In genomic region chr7:66116680-66117079, GRCh38 we compare ENCODE assay signal across 8 cellular contexts. TPM values are rescaled to one million over a fixed set of nuclear protein-coding genes. Genes with fewer than 3 reads are reported as not detected.
DNase-seq lines count a peak whose midpoint lies in the region; ATAC-seq and TF ChIP-seq lines count a peak whose summit lies in the region.
"Not testable (repeated sequence)": the region's sequence is repeated elsewhere in the genome, so short reads cannot be mapped to it uniquely, and the experiment has no call there.

No MANE protein-coding gene starts in this region.

- peak overlapping the region; percentile 45 for H3K4me3 ChIP-seq in CD4-positive, CD25-positive, alpha-beta regulatory T cell (ENCODE audit: low read depth, low read length)
- peak overlapping the region; percentile 77 for H3K4me3 ChIP-seq in HFF-Myc (replicated peaks; ENCODE audit: low read depth, low read length)
- H3K4me3 ChIP-seq in SU-DHL-6 (ENCODE audit: insufficient read depth, low read length, poor library complexity, severe bottlenecking); hepatocyte: not testable (repeated sequence)

- not testable (repeated sequence) for H3K9ac ChIP-seq in SU-DHL-6 (ENCODE audit: low read length)

- 96% methylated on average over 10 of the region's 10 CpGs for WGBS in hepatocyte (ENCODE audit: low lambda C conversion rate, missing lambda C conversion rate)

- H3K27ac ChIP-seq in CD4-positive, CD25-positive, alpha-beta regulatory T cell (ENCODE audit: insufficient read depth, low read length, poor library complexity, severe bottlenecking); SU-DHL-6 (ENCODE audit: low read depth, low read length); hepatocyte: not testable (repeated sequence)

- peak overlapping the region; percentile 61 to 99 (median 86) for H3K4me3 Mint-ChIP-seq in CD4-positive, CD25-positive, alpha-beta regulatory T cell
- H3K4me3 Mint-ChIP-seq in activated CD8-positive, alpha-beta T cell treated with anti-CD3 and anti-CD28 coated beads, Interleukin-2, amount 10 ng/mL, durations not matched to agents 7 days and 5 days, result peak overlapping the region; percentile 39
- peak overlapping the region; percentile 40 for H3K4me3 Mint-ChIP-seq in activated naive CD8-positive, alpha-beta T cell treated with anti-CD3 and anti-CD28 coated beads, Interleukin-2, amount 10 ng/mL, durations not matched to agents 7 days and 5 days
- peak overlapping the region; percentile 94 for H3K4me3 Mint-ChIP-seq in nephron progenitor cell
- H3K4me3 Mint-ChIP-seq in stimulated activated naive CD8-positive, alpha-beta T cell treated with anti-CD3 and anti-CD28 coated beads, Interleukin-15, amount 100 ng/mL, for 72 hours, result peak overlapping the region; percentile 65 to 94

- H3K36me3 Mint-ChIP-seq in CD4-positive, CD25-positive, alpha-beta regulatory T cell, result not testable (repeated sequence)
- H3K36me3 Mint-ChIP-seq in activated CD8-positive, alpha-beta T cell treated with anti-CD3 and anti-CD28 coated beads, Interleukin-2, amount 10 ng/mL, durations not matched to agents 7 days and 5 days (ENCODE audit: low read depth), result peaks cover 27% of the 10 kb centered on the region
- peaks cover 12% of the 10 kb centered on the region for H3K36me3 Mint-ChIP-seq in activated naive CD8-positive, alpha-beta T cell treated with anti-CD3 and anti-CD28 coated beads, Interleukin-2, amount 10 ng/mL, durations not matched to agents 7 days and 5 days
- peaks cover 24% of the 10 kb centered on the region for H3K36me3 Mint-ChIP-seq in nephron progenitor cell (ENCODE audit: low read depth)

- H3K27me3 ChIP-seq in CD4-positive, CD25-positive, alpha-beta regulatory T cell (ENCODE audit: control insufficient read depth, insufficient read depth, low read length); SU-DHL-6 (ENCODE audit: low read length); hepatocyte: not testable (repeated sequence)

- CTCF ChIA-PET in activated CD8-positive, alpha-beta T cell treated with anti-CD3 and anti-CD28 coated beads, Interleukin-2, amount 10 ng/mL, durations not matched to agents 7 days and 5 days (lab: Charles Lee), result interaction anchor here (2.9 kb wide), 1 partner anchor 8 kb away, joined by 9 read pairs; no protein-coding TSS in a partner anchor

- H3K9me3 ChIP-seq in CD4-positive, CD25-positive, alpha-beta regulatory T cell (ENCODE audit: control insufficient read depth in 2 of 2, low read length in 2 of 2); SU-DHL-6 (ENCODE audit: insufficient read depth, low read length); hepatocyte (ENCODE audit: low read depth): not testable (repeated sequence)

- not testable (repeated sequence) for H3K27me3 Mint-ChIP-seq in CD4-positive, CD25-positive, alpha-beta regulatory T cell; activated CD8-positive, alpha-beta T cell treated with anti-CD3 and anti-CD28 coated beads, Interleukin-2, amount 10 ng/mL, durations not matched to agents 7 days and 5 days (ENCODE audit: low read depth); activated naive CD8-positive, alpha-beta T cell treated with anti-CD3 and anti-CD28 coated beads, Interleukin-2, amount 10 ng/mL, durations not matched to agents 7 days and 5 days; nephron progenitor cell (ENCODE audit: low read depth, poor library complexity); stimulated activated naive CD8-positive, alpha-beta T cell treated with anti-CD3 and anti-CD28 coated beads, Interleukin-15, amount 100 ng/mL, for 72 hours

- H4K20me1 ChIP-seq in SU-DHL-6 (ENCODE audit: low read depth, low read length) (peaks cover 30% of the 10 kb centered on the region; the same call in 1 of the 2 replicates), hepatocyte (ENCODE audit: insufficient read depth, poor library complexity, severe bottlenecking) (peaks cover 21% of the 10 kb centered on the region)

- not testable (repeated sequence) for H3K9me3 Mint-ChIP-seq in CD4-positive, CD25-positive, alpha-beta regulatory T cell; activated CD8-positive, alpha-beta T cell treated with anti-CD3 and anti-CD28 coated beads, Interleukin-2, amount 10 ng/mL, durations not matched to agents 7 days and 5 days (ENCODE audit: insufficient read depth); activated naive CD8-positive, alpha-beta T cell treated with anti-CD3 and anti-CD28 coated beads, Interleukin-2, amount 10 ng/mL, durations not matched to agents 7 days and 5 days; nephron progenitor cell; stimulated activated naive CD8-positive, alpha-beta T cell treated with anti-CD3 and anti-CD28 coated beads, Interleukin-15, amount 100 ng/mL, for 72 hours

- H3K4me2 ChIP-seq in SU-DHL-6 (ENCODE audit: low read depth, low read length, poor library complexity, severe bottlenecking) (peak overlapping the region; percentile 83), hepatocyte (peak overlapping the region; percentile 80)

- H3K36me3 ChIP-seq in CD4-positive, CD25-positive, alpha-beta regulatory T cell (ENCODE audit: control insufficient read depth, insufficient read depth, low read length); hepatocyte (replicated peaks; ENCODE audit: insufficient read depth, low read depth): not testable (repeated sequence)
- peaks cover 12% of the 10 kb centered on the region; the same call in 1 of the 2 replicates for H3K36me3 ChIP-seq in SU-DHL-6 (ENCODE audit: low read length)

- not testable (repeated sequence) for ATAC-seq in CD4-positive, CD25-positive, alpha-beta regulatory T cell (ENCODE audit: low read depth in 2 of 2); activated CD8-positive, alpha-beta T cell treated with anti-CD3 and anti-CD28 coated beads, Interleukin-2, amount 10 ng/mL, durations not matched to agents 7 days and 5 days; activated naive CD8-positive, alpha-beta T cell treated with anti-CD3 and anti-CD28 coated beads, Interleukin-2, amount 10 ng/mL, durations not matched to agents 7 days and 5 days (ENCODE audit: low read depth); stimulated activated naive CD8-positive, alpha-beta T cell treated with anti-CD3 and anti-CD28 coated beads, Interleukin-15, amount 100 ng/mL, for 72 hours

- H3K4me1 ChIP-seq in CD4-positive, CD25-positive, alpha-beta regulatory T cell (ENCODE audit: control insufficient read depth, insufficient read depth, low read length, poor library complexity, severe bottlenecking), result peaks cover 33% of the 10 kb centered on the region
- H3K4me1 ChIP-seq in hepatocyte (ENCODE audit: insufficient read depth), result peaks cover 17% of the 10 kb centered on the region

- H3K79me2 ChIP-seq in SU-DHL-6 (ENCODE audit: insufficient read depth, low read length) (peaks cover 70% of the 10 kb centered on the region), hepatocyte (peaks cover 64% of the 10 kb centered on the region)

- not testable (repeated sequence) for TF ChIP-seq CTCF in HFF-Myc (IDR thresholded peaks at IDR 0.05; ENCODE audit: low read depth, low read length, missing control alignments); SU-DHL-6 (IDR thresholded peaks at IDR 0.05; ENCODE audit: insufficient read depth, low read length, poor library complexity, severe bottlenecking); hepatocyte (IDR thresholded peaks at IDR 0.05; ENCODE audit: poor library complexity); nephron progenitor cell (IDR thresholded peaks at IDR 0.05)

- H3F3A ChIP-seq in SU-DHL-6 (ENCODE audit: insufficient read depth), result not testable (repeated sequence)

- peak overlapping the region; percentile 2 to 84 (median 84) for H3K27ac Mint-ChIP-seq in CD4-positive, CD25-positive, alpha-beta regulatory T cell
- not testable (repeated sequence) for H3K27ac Mint-ChIP-seq in activated CD8-positive, alpha-beta T cell treated with anti-CD3 and anti-CD28 coated beads, Interleukin-2, amount 10 ng/mL, durations not matched to agents 7 days and 5 days; activated naive CD8-positive, alpha-beta T cell treated with anti-CD3 and anti-CD28 coated beads, Interleukin-2, amount 10 ng/mL, durations not matched to agents 7 days and 5 days
- peak overlapping the region; percentile 80 for H3K27ac Mint-ChIP-seq in nephron progenitor cell
- peak overlapping the region in 1 of 2 donors; percentile 33 for H3K27ac Mint-ChIP-seq in stimulated activated naive CD8-positive, alpha-beta T cell treated with anti-CD3 and anti-CD28 coated beads, Interleukin-15, amount 100 ng/mL, for 72 hours

- POLR2A ChIA-PET in activated CD8-positive, alpha-beta T cell treated with anti-CD3 and anti-CD28 coated beads, Interleukin-2, amount 10 ng/mL, durations not matched to agents 7 days and 5 days (lab: Charles Lee), result interaction anchor here (0.8 kb wide), 1 partner anchor 1114 kb away, joined by 4 read pairs; no protein-coding TSS in a partner anchor
- POLR2A ChIA-PET in activated naive CD8-positive, alpha-beta T cell treated with anti-CD3 and anti-CD28 coated beads, Interleukin-2, amount 10 ng/mL, durations not matched to agents 7 days and 5 days (lab: Charles Lee), result not testable (repeated sequence)

- not testable (repeated sequence) for H2AFZ ChIP-seq in SU-DHL-6 (ENCODE audit: low read depth, low read length, severe bottlenecking); hepatocyte

- H3K9me2 ChIP-seq in SU-DHL-6 (replicated peaks; ENCODE audit: insufficient read depth, low read length); hepatocyte (replicated peaks; ENCODE audit: insufficient read depth): not testable (repeated sequence)

- peaks cover 30 to 66% (median 45%) of the 10 kb centered on the region in 4 donors for H3K4me1 Mint-ChIP-seq in CD4-positive, CD25-positive, alpha-beta regulatory T cell
- H3K4me1 Mint-ChIP-seq in activated CD8-positive, alpha-beta T cell treated with anti-CD3 and anti-CD28 coated beads, Interleukin-2, amount 10 ng/mL, durations not matched to agents 7 days and 5 days (ENCODE audit: low read depth), result peaks cover 41% of the 10 kb centered on the region
- H3K4me1 Mint-ChIP-seq in activated naive CD8-positive, alpha-beta T cell treated with anti-CD3 and anti-CD28 coated beads, Interleukin-2, amount 10 ng/mL, durations not matched to agents 7 days and 5 days, result peaks cover 28% of the 10 kb centered on the region
- peaks cover 49% of the 10 kb centered on the region for H3K4me1 Mint-ChIP-seq in nephron progenitor cell
- H3K4me1 Mint-ChIP-seq in stimulated activated naive CD8-positive, alpha-beta T cell treated with anti-CD3 and anti-CD28 coated beads, Interleukin-15, amount 100 ng/mL, for 72 hours, result peaks cover 49% of the 10 kb centered on the region

- DNase-seq in CD4-positive, CD25-positive, alpha-beta regulatory T cell; HFF-Myc (ENCODE audit: extremely low read depth, low read depth); activated CD8-positive, alpha-beta T cell treated with anti-CD3 and anti-CD28 coated beads, Interleukin-2, amount 10 ng/mL, durations not matched to agents 7 days and 5 days; activated naive CD8-positive, alpha-beta T cell treated with anti-CD3 and anti-CD28 coated beads, Interleukin-2, amount 10 ng/mL, durations not matched to agents 7 days and 5 days; hepatocyte (ENCODE audit: low spot score); nephron progenitor cell; stimulated activated naive CD8-positive, alpha-beta T cell treated with anti-CD3 and anti-CD28 coated beads, Interleukin-15, amount 100 ng/mL, for 72 hours: not testable (repeated sequence)

RNA-seq across cellular contexts. Expression of gene CRCP, which starts 2.0 kb away (rescaled TPM):
- 32.5 TPM for total RNA-seq in CD4-positive, CD25-positive, alpha-beta regulatory T cell
- 10 to 100 TPM; 19.8 to 33.4 (median 27.3) TPM for polyA plus RNA-seq in CD4-positive, CD25-positive, alpha-beta regulatory T cell
- 10 to 100 TPM; 29.0 to 31.3 TPM for total RNA-seq in activated CD8-positive, alpha-beta T cell treated with anti-CD3 and anti-CD28 coated beads, Interleukin-2, amount 10 ng/mL, durations not matched to agents 7 days and 5 days
- total RNA-seq in activated naive CD8-positive, alpha-beta T cell treated with anti-CD3 and anti-CD28 coated beads, Interleukin-2, amount 10 ng/mL, durations not matched to agents 7 days and 5 days, result 10 to 100 TPM; 30.2 to 31.5 TPM
- total RNA-seq in hepatocyte, result 38.0 and 41.6 TPM in 2 replicates
- 9.0 and 13.8 TPM in 2 replicates for polyA plus RNA-seq in hepatocyte

RNA-seq across cellular contexts. Expression of gene ASL, which starts 41.1 kb away (rescaled TPM):
- total RNA-seq in CD4-positive, CD25-positive, alpha-beta regulatory T cell, result 15.6 TPM
- 10 to 100 TPM in 3 of 4 donors, 1 to 10 TPM in 1; 9.2 to 16.6 (median 13.2) TPM for polyA plus RNA-seq in CD4-positive, CD25-positive, alpha-beta regulatory T cell
- total RNA-seq in activated CD8-positive, alpha-beta T cell treated with anti-CD3 and anti-CD28 coated beads, Interleukin-2, amount 10 ng/mL, durations not matched to agents 7 days and 5 days, result 10 to 100 TPM; 29.9 to 34.1 TPM
- 10 to 100 TPM; 27.0 to 28.8 TPM for total RNA-seq in activated naive CD8-positive, alpha-beta T cell treated with anti-CD3 and anti-CD28 coated beads, Interleukin-2, amount 10 ng/mL, durations not matched to agents 7 days and 5 days
- total RNA-seq in hepatocyte, result 83.7 and 98.5 TPM in 2 replicates
- 101 and 109 TPM in 2 replicates for polyA plus RNA-seq in hepatocyte

Comparison
In these comparisons a context has a peak if more than half of its experiments do, and no peak if none do; other contexts are left out.
1. H3K4me3 Mint-ChIP-seq: peak in every context shown above with its lines; median percentile 94 in nephron progenitor cell; 86 in CD4-positive, CD25-positive, alpha-beta regulatory T cell; 80 in stimulated activated naive CD8-positive, alpha-beta T cell treated with anti-CD3 and anti-CD28 coated beads, Interleukin-15, amount 100 ng/mL, for 72 hours; 40 in activated naive CD8-positive, alpha-beta T cell treated with anti-CD3 and anti-CD28 coated beads, Interleukin-2, amount 10 ng/mL, durations not matched to agents 7 days and 5 days; 39 in activated CD8-positive, alpha-beta T cell treated with anti-CD3 and anti-CD28 coated beads, Interleukin-2, amount 10 ng/mL, durations not matched to agents 7 days and 5 days.